Comparison of ENCODE assay signal across 9 cellular contexts in the genomic region with DNA sequence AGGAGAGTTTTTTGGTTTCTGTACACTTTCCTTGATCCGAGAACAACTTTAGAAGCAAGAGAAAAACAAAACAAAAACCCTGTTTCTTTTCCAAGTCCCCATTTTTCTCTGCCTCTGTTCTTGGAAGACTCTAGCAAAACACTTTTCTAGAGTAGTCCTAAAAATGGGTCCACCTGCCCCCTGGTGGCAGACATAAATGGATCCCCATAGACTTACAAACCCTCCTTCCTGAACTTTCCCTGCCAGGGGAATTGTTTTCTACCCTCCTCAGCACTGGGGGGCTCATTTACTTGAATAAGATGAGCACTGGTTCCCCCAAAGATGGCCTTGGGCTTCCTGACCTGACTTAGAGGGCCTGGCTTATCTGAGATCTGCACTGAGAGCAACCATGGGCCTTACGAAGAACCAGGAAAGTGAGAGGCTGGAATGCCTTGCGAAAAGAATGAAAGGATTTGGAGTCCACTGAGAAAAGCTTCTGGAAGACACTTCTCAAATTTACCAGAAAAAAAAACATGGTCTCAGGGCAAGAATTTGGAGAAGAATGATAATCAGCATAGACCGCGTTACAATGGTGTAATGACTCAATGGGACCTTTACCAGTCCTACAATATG. TPM values are rescaled to one million over a fixed set of nuclear protein-coding genes. Genes with fewer than 3 reads are reported as not detected.
DNase-seq lines count a peak whose midpoint lies in the region; ATAC-seq and TF ChIP-seq lines count a peak whose summit lies in the region.
"Had no signal": no experiment of that assay in that cellular context is flagged by ENCODE, and none has a peak within 500 bp of the region (broad histone marks: within the 10 kb centered on the region; RNA-seq: fewer than 3 reads in every experiment).

No MANE protein-coding gene starts in this region.

- no peak for TF ChIP-seq POLR2A in suprapubic skin (IDR thresholded peaks at IDR 0.05)

- H3K4me1 ChIP-seq in OCI-LY7 (ENCODE audit: insufficient read depth, low read length, poor library complexity, severe bottlenecking) = no peaks in the 10 kb centered on the region
- H3K4me1 ChIP-seq in fibroblast of lung (ENCODE audit: control insufficient read depth, extremely low read depth, insufficient read depth, low read length) = no peaks in the 10 kb centered on the region
- H3K4me1 ChIP-seq in suprapubic skin = no peaks in the 10 kb centered on the region

- no TSS peak for BruUV-seq in OCI-LY7 (replicated peaks; lab: Mats Ljungman, UMichigan)

- H2AFZ ChIP-seq in OCI-LY7 (ENCODE audit: low read length) (no peak overlapping the region), fibroblast of lung (ENCODE audit: low read length) (no peak overlapping the region)

- no peak overlapping the region for H3K9ac ChIP-seq in fibroblast of lung (ENCODE audit: insufficient read depth, low read length)

- H3K9me3 ChIP-seq in OCI-LY7 (ENCODE audit: low read length) (no peaks in the 10 kb centered on the region), fibroblast of lung (ENCODE audit: control insufficient read depth, insufficient read depth, low read depth, low read length) (no peaks in the 10 kb centered on the region), suprapubic skin (no peaks in the 10 kb centered on the region)

- DNase-seq in activated CD8-positive, alpha-beta memory T cell treated with anti-CD3 and anti-CD28 coated beads, Interleukin-2, amount 10 ng/mL, durations not matched to agents 7 days and 5 days = peak; percentile 50
- DNase-seq in activated CD8-positive, alpha-beta memory T cell treated with anti-CD3 and anti-CD28 coated beads, Interleukin-2, amount 50 U/mL, for 48 hours = no peak
- DNase-seq in OCI-LY7 (ENCODE audit: low spot score) (peak; percentile 31), fibroblast of lung (ENCODE audit: low read depth in 2 of 2) (peak; percentile 9 to 17), suprapubic skin (ENCODE audit: low spot score in 2 of 2) (no peak)
- peak; percentile 48 for DNase-seq in stimulated activated CD8-positive, alpha-beta memory T cell treated with anti-CD3 and anti-CD28 coated beads, Interleukin-4, amount 100 ng/mL, for 48 hours
- DNase-seq: GF-D8 had no signal

- H3K36me3 ChIP-seq in OCI-LY7 (ENCODE audit: insufficient read depth, low read length) (no peaks in the 10 kb centered on the region), fibroblast of lung (ENCODE audit: control insufficient read depth, insufficient read depth, low read length) (no peaks in the 10 kb centered on the region), suprapubic skin (no peaks in the 10 kb centered on the region)

- H3K27ac ChIP-seq in OCI-LY7 (ENCODE audit: low read depth, low read length, poor library complexity, severe bottlenecking) (no peak overlapping the region), fibroblast of lung (ENCODE audit: insufficient read depth, low read length) (no peak overlapping the region), suprapubic skin (no peak overlapping the region)

- H3K9me3 Mint-ChIP-seq in activated CD8-positive, alpha-beta memory T cell treated with anti-CD3 and anti-CD28 coated beads, Interleukin-2, amount 10 ng/mL, durations not matched to agents 7 days and 5 days (ENCODE audit: low read depth) = no peaks in the 10 kb centered on the region

- ATAC-seq in activated CD8-positive, alpha-beta memory T cell treated with anti-CD3 and anti-CD28 coated beads, Interleukin-2, amount 10 ng/mL, durations not matched to agents 7 days and 5 days = no peak
- ATAC-seq in GM18867 (IDR thresholded peaks at IDR 0.05; ENCODE audit: unreplicated experiment) = no peak
- ATAC-seq in HG02973 (IDR thresholded peaks at IDR 0.05; ENCODE audit: unreplicated experiment) = no peak

- H3K79me2 ChIP-seq in OCI-LY7 (ENCODE audit: insufficient read depth, low read depth, low read length) = no peaks in the 10 kb centered on the region
- no peaks in the 10 kb centered on the region for H3K79me2 ChIP-seq in fibroblast of lung (ENCODE audit: control insufficient read depth, insufficient read depth, low read length)

- H4K20me1 ChIP-seq in OCI-LY7 (ENCODE audit: insufficient read depth, low read length) = no peaks in the 10 kb centered on the region
- no peaks in the 10 kb centered on the region for H4K20me1 ChIP-seq in fibroblast of lung (ENCODE audit: control insufficient read depth, extremely low read depth, insufficient read depth, low read length)

- no peaks in the 10 kb centered on the region for H3K4me1 Mint-ChIP-seq in activated CD8-positive, alpha-beta memory T cell treated with anti-CD3 and anti-CD28 coated beads, Interleukin-2, amount 10 ng/mL, durations not matched to agents 7 days and 5 days

- 94% methylated on average over 5 of the region's 5 CpGs for WGBS in suprapubic skin

- intact Hi-C loops in OCI-LY7 (cut with micrococcal nuclease; ENCODE audit: unreplicated experiment) = no loop called here

- no peaks in the 10 kb centered on the region for H3K36me3 Mint-ChIP-seq in activated CD8-positive, alpha-beta memory T cell treated with anti-CD3 and anti-CD28 coated beads, Interleukin-2, amount 10 ng/mL, durations not matched to agents 7 days and 5 days

- H3K4me2 ChIP-seq in OCI-LY7 (ENCODE audit: low read length) (no peak overlapping the region), fibroblast of lung (ENCODE audit: extremely low read depth, insufficient read depth, low read length) (no peak overlapping the region)

- no peak overlapping the region for H3K4me3 Mint-ChIP-seq in activated CD8-positive, alpha-beta memory T cell treated with anti-CD3 and anti-CD28 coated beads, Interleukin-2, amount 10 ng/mL, durations not matched to agents 7 days and 5 days

- H3K4me3 ChIP-seq in OCI-LY7 (ENCODE audit: low read depth, low read length, poor library complexity, severe bottlenecking) (no peak overlapping the region), fibroblast of lung (replicated peaks in 1 of 4; ENCODE audit: control extremely low read depth in 1 of 4, insufficient read depth in 1 of 4, low read depth in 3 of 4, low read length in 4 of 4) (no peak overlapping the region), suprapubic skin (no peak overlapping the region)

- POLR2A ChIA-PET in OCI-LY7 (lab: Charles Lee) = no interaction called here

- no peak for TF ChIP-seq EP300 in suprapubic skin (IDR thresholded peaks at IDR 0.05)

- H3K27ac Mint-ChIP-seq in activated CD8-positive, alpha-beta memory T cell treated with anti-CD3 and anti-CD28 coated beads, Interleukin-2, amount 10 ng/mL, durations not matched to agents 7 days and 5 days = no peak overlapping the region

- CTCF ChIA-PET in activated CD8-positive, alpha-beta memory T cell treated with anti-CD3 and anti-CD28 coated beads, Interleukin-2, amount 10 ng/mL, durations not matched to agents 7 days and 5 days (lab: Charles Lee) = interaction anchor here (0.6 to 1.4 kb wide), 3 partner anchors 324 to 410 kb away, joined by 3 to 5 read pairs (median 4); no protein-coding TSS in a partner anchor
- CTCF ChIA-PET in OCI-LY7 (lab: Charles Lee; ENCODE audit: unreplicated experiment) = no interaction called here

- no peaks in the 10 kb centered on the region for H3K27me3 ChIP-seq in fibroblast of lung (ENCODE audit: control insufficient read depth, insufficient read depth, low read length)
- no peaks in the 10 kb centered on the region for H3K27me3 ChIP-seq in suprapubic skin

- H3K27me3 Mint-ChIP-seq in activated CD8-positive, alpha-beta memory T cell treated with anti-CD3 and anti-CD28 coated beads, Interleukin-2, amount 10 ng/mL, durations not matched to agents 7 days and 5 days = peaks cover 5% of the 10 kb centered on the region

- TF ChIP-seq CTCF in OCI-LY7 (conservative IDR thresholded peaks at IDR 0.05; ENCODE audit: low read length) (peak; percentile 77), fibroblast of lung (conservative IDR thresholded peaks at IDR 0.05 in 1 of 2, IDR thresholded peaks at IDR 0.05 in 1 of 2; ENCODE audit: low read depth in 1 of 2, low read length in 2 of 2) (peak; percentile 29 to 37), suprapubic skin (IDR thresholded peaks at IDR 0.05) (no peak)

- H3K9me2 ChIP-seq in OCI-LY7 (ENCODE audit: insufficient read depth, low read length) = no peaks in the 10 kb centered on the region

RNA-seq across cellular contexts. Expression of gene CDYL2, which starts 48.0 kb away (rescaled TPM):
- 10 to 100 TPM; 60.8 to 63.2 TPM for total RNA-seq in activated CD8-positive, alpha-beta memory T cell treated with anti-CD3 and anti-CD28 coated beads, Interleukin-2, amount 10 ng/mL, durations not matched to agents 7 days and 5 days
- total RNA-seq in OCI-LY7 (2014; rRNA removed; shearing (Covaris generic)) = 0.33 and 0.98 TPM in 2 replicates
- total RNA-seq in OCI-LY7 (2022) (2.5 and 2.8 TPM in 2 replicates), fibroblast of lung (2.1 and 3.5 TPM in 2 replicates), suprapubic skin (1 to 10 TPM; 2.8 to 8.2 (median 3.9) TPM)
- polyA plus RNA-seq in fibroblast of lung = 1.0 and 1.1 TPM in 2 replicates
- polyA plus RNA-seq in fibroblast of lung (2012) = 1.9 and 4.2 TPM in 2 replicates
- 4.7 and 6.5 TPM in 2 replicates for polyA minus RNA-seq in fibroblast of lung (ENCODE audit: low replicate concordance)

Comparison
In these comparisons a context has a peak if more than half of its experiments do, and no peak if none do; other contexts are left out.
1. DNase-seq: peak in activated CD8-positive, alpha-beta memory T cell treated with anti-CD3 and anti-CD28 coated beads, Interleukin-2, amount 10 ng/mL, durations not matched to agents 7 days and 5 days (single experiment), OCI-LY7 (single experiment), fibroblast of lung (2 of 2) and stimulated activated CD8-positive, alpha-beta memory T cell treated with anti-CD3 and anti-CD28 coated beads, Interleukin-4, amount 100 ng/mL, for 48 hours (single experiment); none in activated CD8-positive, alpha-beta memory T cell treated with anti-CD3 and anti-CD28 coated beads, Interleukin-2, amount 50 U/mL, for 48 hours (single experiment) and suprapubic skin (0 of 2).
2. CTCF ChIP-seq: peak in OCI-LY7 (single experiment) and fibroblast of lung (2 of 2); none in suprapubic skin (0 of 2).
3. RNA of gene CDYL2, which starts 48.0 kb away (total RNA-seq): 60.8 to 63.2 TPM in activated CD8-positive, alpha-beta memory T cell treated with anti-CD3 and anti-CD28 coated beads, Interleukin-2, amount 10 ng/mL, durations not matched to agents 7 days and 5 days; 2.8 to 8.2 TPM in suprapubic skin, 2.1 to 3.5 TPM in fibroblast of lung and 0.33 to 2.8 TPM in OCI-LY7; every median in the first group is over 4 times any median in the second.